ENCODE assay signal across 18 cellular contexts in the genomic region with DNA sequence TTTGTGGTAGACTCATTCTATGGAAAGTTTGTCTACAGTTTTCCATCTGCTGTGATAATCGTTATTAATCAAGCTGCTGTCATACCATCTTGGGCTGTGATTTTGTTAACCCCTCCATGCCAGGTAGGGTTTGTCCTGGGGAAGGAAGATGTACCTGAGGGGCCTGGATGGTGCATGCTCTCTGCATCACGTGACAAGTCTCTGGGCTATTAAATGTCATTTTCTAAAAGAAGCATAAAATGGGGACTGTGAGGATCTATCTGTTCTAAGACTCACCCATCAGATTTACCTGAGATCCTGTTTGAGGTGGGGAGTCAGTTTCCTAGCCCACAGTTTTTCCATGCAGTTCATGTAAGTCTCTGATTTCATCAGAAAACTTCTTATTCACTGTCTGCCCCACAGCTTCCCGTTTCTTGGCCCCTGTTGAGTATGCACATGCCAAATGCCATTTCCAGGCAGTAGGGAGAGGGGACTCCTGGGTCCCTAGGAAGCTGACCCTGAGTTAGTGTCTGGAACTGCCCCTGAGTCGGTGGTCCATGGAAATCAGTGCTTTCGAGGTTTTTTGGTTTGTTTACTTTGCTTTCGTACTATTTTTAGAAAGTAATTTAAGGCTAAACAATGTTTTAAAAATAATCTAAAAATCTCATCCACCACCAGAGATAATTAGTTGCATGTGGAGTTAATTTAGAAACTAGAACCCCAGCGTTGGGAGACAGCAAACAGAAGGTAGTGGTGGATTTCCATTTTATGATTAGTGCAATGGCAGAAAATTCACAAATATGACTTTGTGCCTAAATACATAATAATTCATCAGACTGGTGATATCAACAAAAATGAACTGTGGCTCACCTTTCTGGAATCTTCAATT. TPM values are rescaled to one million over a fixed set of nuclear protein-coding genes. Genes with fewer than 3 reads are reported as not detected.
DNase-seq lines count a peak whose midpoint lies in the region; ATAC-seq, FAIRE-seq and TF ChIP-seq lines count a peak whose summit lies in the region.
"Had no signal": no experiment of that assay in that cellular context is flagged by ENCODE, and none has a peak within 500 bp of the region (broad histone marks: within the 10 kb centered on the region; RNA-seq: fewer than 3 reads in every experiment).

No MANE protein-coding gene starts in this region.

- H3K9ac ChIP-seq in GM23248 (no peak overlapping the region), K562 (ENCODE audit: insufficient read depth in 1 of 2, low read depth in 2 of 2, low read length in 2 of 2) (no peak overlapping the region)

- peak overlapping the region; percentile 27 for H3K27ac Mint-ChIP-seq in activated T-cell treated with anti-CD3 and anti-CD28 coated beads, Interleukin-2, amount 50 U/mL, for 24 hours

- POLR2A ChIA-PET in K562 (lab: Yijun Ruan, JAX), result no interaction called here

- no peak for ATAC-seq in K562
- ATAC-seq in activated CD4-positive, CD25-positive, alpha-beta regulatory T cell treated with anti-CD3 and anti-CD28 coated beads, Interleukin-2, amount 50 U/mL, for 24 hours, result no peak

- 0 out of 2 replicates have a peak, but pooled peaks cover 3% of the 10 kb centered on the region for H3F3A ChIP-seq in GM23248 (ENCODE audit: insufficient read depth)

- H3K4me1 ChIP-seq in GM23248 (ENCODE audit: insufficient read depth) (peaks cover 13% of the 10 kb centered on the region), K562 (replicated peaks in 1 of 2; ENCODE audit: control insufficient read depth in 2 of 2, insufficient read depth in 2 of 2, low read length in 2 of 2) (no peaks in the 10 kb centered on the region), osteoblast (ENCODE audit: insufficient read depth, low read length) (no peaks in the 10 kb centered on the region)
- H3K4me1 ChIP-seq: Caco-2, HAP-1 had no signal

- peaks cover 35% of the 10 kb centered on the region for H3K4me1 Mint-ChIP-seq in activated T-cell treated with anti-CD3 and anti-CD28 coated beads, Interleukin-2, amount 50 U/mL, for 24 hours (ENCODE audit: low read depth)

- H3K27ac ChIP-seq in GM23248 (no peak overlapping the region), K562 (ENCODE audit: extremely low read depth, low read depth, low read length) (no peak overlapping the region), osteoblast (ENCODE audit: low read depth, low read length) (no peak overlapping the region)

- TF ChIP-seq RAD21 in K562 (CRISPR knock-in tag; conservative IDR thresholded peaks at IDR 0.05 in 1 of 2, IDR thresholded peaks at IDR 0.05 in 1 of 2), result no peak

- no peaks in the 10 kb centered on the region for H3K9me1 ChIP-seq in K562 (ENCODE audit: control insufficient read depth, insufficient read depth, low read length)

- FAIRE-seq in K562 (lab: Jason Lieb, UNC), result no peak

- TF ChIP-seq CTCF in K562 (IDR thresholded peaks at IDR 0.05 in 2 of 3, conservative IDR thresholded peaks at IDR 0.05 in 1 of 3; ENCODE audit: insufficient read depth in 2 of 3, low read depth in 1 of 3, low read length in 3 of 3) (no peak), osteoblast (IDR thresholded peaks at IDR 0.05; ENCODE audit: extremely low read depth, low read depth, low read length) (no peak)

- H4K20me1 ChIP-seq in GM23248 (ENCODE audit: insufficient read depth) (no peaks in the 10 kb centered on the region), K562 (replicated peaks; ENCODE audit: control insufficient read depth, insufficient read depth, low read length) (no peaks in the 10 kb centered on the region), osteoblast (ENCODE audit: insufficient read depth, low read length) (no peaks in the 10 kb centered on the region)

- no peak for TF ChIP-seq EP300 in K562 (IDR thresholded peaks at IDR 0.05; ENCODE audit: low read length)

- H3K27me3 ChIP-seq in GM23248 (replicated peaks; ENCODE audit: insufficient read depth) (no peaks in the 10 kb centered on the region; the same call in 1 of the 2 replicates), K562 (ENCODE audit: control insufficient read depth in 2 of 2, insufficient read depth in 2 of 2, low read length in 2 of 2) (peaks cover 43 to 73% of the 10 kb centered on the region in 2 experiments), osteoblast (ENCODE audit: insufficient read depth, low read length) (peaks cover 20% of the 10 kb centered on the region)

- no peaks in the 10 kb centered on the region for H3K9me3 Mint-ChIP-seq in activated T-cell treated with anti-CD3 and anti-CD28 coated beads, Interleukin-2, amount 50 U/mL, for 24 hours

- no peak overlapping the region for H3K4me3 ChIP-seq in GM23248
- H3K4me3 ChIP-seq in K562, result no peak overlapping the region
- no peak overlapping the region for H3K4me3 ChIP-seq in osteoblast (ENCODE audit: insufficient read depth, low read length)
- H3K4me3 ChIP-seq: HAP-1 had no signal

- H3K27me3 Mint-ChIP-seq in activated T-cell treated with anti-CD3 and anti-CD28 coated beads, Interleukin-2, amount 50 U/mL, for 24 hours, result peaks cover 12% of the 10 kb centered on the region

- intact Hi-C loops in K562 (cut with micrococcal nuclease), result no loop called here

- H3K9me3 ChIP-seq in GM23248 (ENCODE audit: low read depth) (no peaks in the 10 kb centered on the region), K562 (replicated peaks; ENCODE audit: control insufficient read depth, insufficient read depth, low read depth, low read length) (no peaks in the 10 kb centered on the region), osteoblast (ENCODE audit: low read depth, low read length) (no peaks in the 10 kb centered on the region)
- H3K9me3 ChIP-seq: Caco-2, HAP-1 had no signal

- no peak overlapping the region for H3K4me3 Mint-ChIP-seq in activated T-cell treated with anti-CD3 and anti-CD28 coated beads, Interleukin-2, amount 50 U/mL, for 24 hours

- H3K79me2 ChIP-seq in GM23248 (ENCODE audit: insufficient read depth) (no peaks in the 10 kb centered on the region), K562 (ENCODE audit: control insufficient read depth, insufficient read depth, low read length) (no peaks in the 10 kb centered on the region), osteoblast (ENCODE audit: insufficient read depth, low read length) (no peaks in the 10 kb centered on the region)

- no peak overlapping the region for H2AFZ ChIP-seq in GM23248
- no peak overlapping the region for H2AFZ ChIP-seq in K562 (ENCODE audit: low read depth, low read length)
- H2AFZ ChIP-seq in osteoblast (ENCODE audit: low read length), result no peak overlapping the region

- CTCF ChIA-PET in K562 (lab: Yijun Ruan, JAX; ENCODE audit: low intra/inter-chr PET ratio), result no interaction called here

- H3K36me3 Mint-ChIP-seq in activated T-cell treated with anti-CD3 and anti-CD28 coated beads, Interleukin-2, amount 50 U/mL, for 24 hours (ENCODE audit: low read depth), result no peaks in the 10 kb centered on the region

- DNase-seq in activated T-cell treated with anti-CD3 and anti-CD28 coated beads, Interleukin-2, amount 50 U/mL, for 24 hours, result no peak
- DNase-seq in activated T-cell treated with anti-CD3 and anti-CD28 coated beads, Interleukin-2, amount 50 U/mL, for 48 hours, result no peak
- DNase-seq in GM23248 (peak; percentile 21), K562 (ENCODE audit: extremely low read depth in 1 of 4, low spot score in 3 of 4) (no peak), osteoblast (ENCODE audit: insufficient read length, low spot score, missing footprints) (peak; percentile 29), NCI-H748 (lab: John Stamatoyannopoulos, UW; ENCODE audit: unreplicated experiment) (no peak)
- DNase-seq: AML-193, Caco-2, DMS153, EL, KBM-7, NCI-H1092 treated with DMSO at 0.1 percent for 48 hours, NCI-H2081 treated with DMSO at 0.1 percent for 48 hours, NCI-H510A treated with DMSO at 0.1 percent for 48 hours, SHP77 treated with DMSO at 0.1 percent for 48 hours, SW 1271 had no signal

- H3K36me3 ChIP-seq in GM23248 (ENCODE audit: low read depth) (no peaks in the 10 kb centered on the region), K562 (ENCODE audit: control insufficient read depth, insufficient read depth, low read length) (no peaks in the 10 kb centered on the region), osteoblast (ENCODE audit: insufficient read depth, low read length) (no peaks in the 10 kb centered on the region)
- H3K36me3 ChIP-seq: HAP-1 had no signal

- WGBS in GM23248 (ENCODE audit: low coverage in 1 of 2, low lambda C conversion rate in 2 of 2, missing lambda C conversion rate in 2 of 2), 2 experiments, result 26% methylated on average over 7 of the region's 7 CpGs
- WGBS in K562 (ENCODE audit: insufficient coverage, low coverage, missing lambda C conversion rate), result 2% methylated on average over 7 of the region's 7 CpGs

- no peak for TF ChIP-seq POLR2A in K562 (conservative IDR thresholded peaks at IDR 0.05)

- in situ Hi-C loops in GM23248 (cut with MboI), result no loop called here
- in situ Hi-C loops in K562 (cut with MboI), result no loop called here

- no peak overlapping the region for H3K4me2 ChIP-seq in GM23248 (ENCODE audit: unreplicated experiment)
- no peak overlapping the region for H3K4me2 ChIP-seq in K562 (ENCODE audit: insufficient read depth, low read length)
- no peak overlapping the region for H3K4me2 ChIP-seq in osteoblast (ENCODE audit: insufficient read depth, low read length)

- no peaks in the 10 kb centered on the region for H3K9me2 ChIP-seq in GM23248 (ENCODE audit: insufficient read depth)

- no TSS peak for BruUV-seq in K562 (replicated peaks; lab: Mats Ljungman, UMichigan)

TF ChIP-seq in K562, 482 proteins besides CTCF, POLR2A, EP300 and RAD21 (continues in another document):
- no peak for TF ChIP-seq RB1 (IDR thresholded peaks at IDR 0.05; ENCODE audit: low read depth)

RNA-seq across cellular contexts. Expression of gene ZBTB18, which starts 46.7 kb away (rescaled TPM):
- total RNA-seq in GM23248 (2014; rRNA removed; shearing (Covaris generic)), result 9.2 and 10.0 TPM in 2 replicates
- polyA plus RNA-seq in GM23248 (2016; fragmentation: Nextera tagmentation; extraction: Ambion mirVana) (0.25 and 0.47 TPM in 2 replicates), K562 (2011; rRNA removed) (2.6 TPM in 2 replicates), K562 (2014; fragmentation: Illumina TruSeq; extraction: Trizol) (1.6 TPM in 2 replicates), K562 (2014; fragmentation: Nextera tagmentation; extraction: Ambion mirVana) (under 1 TPM; 0.13 to 0.24 TPM), K562 (2014; rRNA removed) (1.7 and 1.8 TPM in 2 replicates)
- total RNA-seq in K562 (2011; cell fraction: chromatin; rRNA removed; ENCODE audit: low replicate concordance), result 4.1 and 7.6 TPM in 2 replicates
- total RNA-seq in K562 (2011; cell fraction: nucleolus; rRNA removed), result 3.3 and 4.6 TPM in 2 replicates
- total RNA-seq in K562 (2011; cell fraction: nucleoplasm; rRNA removed), result 4.4 and 4.8 TPM in 2 replicates
- total RNA-seq in K562 (2014; rRNA removed) (1.4 and 1.5 TPM in 2 replicates), K562 (2014; rRNA removed; fragmentation: Illumina TruSeq; extraction: Trizol) (1.6 and 2.0 TPM in 2 replicates), K562 (2015; rRNA removed; fragmentation: Illumina TruSeq; extraction: Trizol) (1.6 and 1.7 TPM in 2 replicates), K562 (2021) (2.1 and 2.2 TPM in 2 replicates), osteoblast (9.4 and 10.5 TPM in 2 replicates)
- 1.6 and 1.8 TPM in 2 replicates for polyA plus RNA-seq in K562 (2011; cell fraction: cytosol; rRNA removed)
- 6.9 and 7.8 TPM in 2 replicates for polyA plus RNA-seq in K562 (2011; cell fraction: nucleus; rRNA removed)
- polyA plus RNA-seq in K562 (2012), result 1.3 and 1.4 TPM in 2 replicates
- 3.7 and 4.1 TPM in 2 replicates for polyA minus RNA-seq in K562 (2011; rRNA and poly(A)+ RNA removed)
- 1.7 and 2.6 TPM in 2 replicates for polyA minus RNA-seq in K562 (2011; cell fraction: cytosol; rRNA and poly(A)+ RNA removed)
- polyA minus RNA-seq in K562 (2011; cell fraction: nucleus; rRNA and poly(A)+ RNA removed), result 2.6 and 4.3 TPM in 2 replicates

Comparison
In these comparisons a context has a peak if more than half of its experiments do, and no peak if none do; other contexts are left out.
1. DNase-seq: peak in GM23248 (single experiment) and osteoblast (single experiment); none in activated T-cell treated with anti-CD3 and anti-CD28 coated beads, Interleukin-2, amount 50 U/mL, for 24 hours (single experiment), activated T-cell treated with anti-CD3 and anti-CD28 coated beads, Interleukin-2, amount 50 U/mL, for 48 hours (0 of 2), K562 (0 of 4) and NCI-H748 (single experiment).